Comparison of ENCODE assay signal across 23 cellular contexts in the genomic region with DNA sequence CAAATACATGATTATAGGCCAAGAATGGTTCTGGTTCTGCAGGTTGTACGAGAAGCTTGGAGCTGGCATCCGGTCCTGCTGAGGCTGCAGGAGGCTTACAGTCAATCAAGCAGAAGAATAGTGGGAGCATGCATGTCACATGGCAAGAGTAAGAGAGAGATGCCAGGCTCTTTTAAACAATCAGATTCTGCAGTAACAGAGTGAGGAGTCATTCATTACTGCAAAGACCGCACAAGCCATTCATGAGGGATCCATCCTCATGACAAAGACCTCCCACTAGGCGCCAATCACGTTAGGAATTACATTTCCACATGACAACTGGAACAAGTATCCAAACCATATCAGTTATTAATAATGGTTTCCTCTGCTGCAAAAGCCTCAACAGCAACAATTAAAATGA.
"Had no signal": no experiment of that assay in that cellular context is flagged by ENCODE, and none has a peak within 500 bp of the region (broad histone marks: within the 10 kb centered on the region; RNA-seq: fewer than 3 reads in every experiment).

No MANE protein-coding gene starts in this region.

- ATAC-seq: K562, Panc1, PC-3 had no signal

- H3K27ac ChIP-seq: HL-60, KMS-11, RWPE1 had no signal

- H3K4me3 Mint-ChIP-seq: IgD-negative memory B cell had no signal

- H3K36me3 Mint-ChIP-seq: IgD-negative memory B cell had no signal

- H3K4me3 ChIP-seq: K562 had no signal

- H3K27me3 Mint-ChIP-seq: IgD-negative memory B cell had no signal

- H3K9me3 ChIP-seq: SK-N-SH had no signal

- DNase-seq: Kasumi-1; MM.1S; NCI-H1092 treated with DMSO at 0.1 percent for 48 hours; NCI-H1436; NCI-H187; NCI-H2029; NCI-H2081 treated with DMSO at 0.1 percent for 48 hours; NCI-H2171; NCI-H226; NCI-H446; NCI-H510A; NCI-H524 treated with DMSO at 0.1 percent for 48 hours; NCI-H774; NK-92 treated with Interleukin-12 subunit alpha and Interleukin-12 subunit beta, amount 100 ng/mL, for 24 hours; PC-3; SHP77; SK-N-SH had no signal

- H3K27ac Mint-ChIP-seq: IgD-negative memory B cell had no signal

- H3K4me1 Mint-ChIP-seq: IgD-negative memory B cell had no signal
